In the genomic region with DNA sequence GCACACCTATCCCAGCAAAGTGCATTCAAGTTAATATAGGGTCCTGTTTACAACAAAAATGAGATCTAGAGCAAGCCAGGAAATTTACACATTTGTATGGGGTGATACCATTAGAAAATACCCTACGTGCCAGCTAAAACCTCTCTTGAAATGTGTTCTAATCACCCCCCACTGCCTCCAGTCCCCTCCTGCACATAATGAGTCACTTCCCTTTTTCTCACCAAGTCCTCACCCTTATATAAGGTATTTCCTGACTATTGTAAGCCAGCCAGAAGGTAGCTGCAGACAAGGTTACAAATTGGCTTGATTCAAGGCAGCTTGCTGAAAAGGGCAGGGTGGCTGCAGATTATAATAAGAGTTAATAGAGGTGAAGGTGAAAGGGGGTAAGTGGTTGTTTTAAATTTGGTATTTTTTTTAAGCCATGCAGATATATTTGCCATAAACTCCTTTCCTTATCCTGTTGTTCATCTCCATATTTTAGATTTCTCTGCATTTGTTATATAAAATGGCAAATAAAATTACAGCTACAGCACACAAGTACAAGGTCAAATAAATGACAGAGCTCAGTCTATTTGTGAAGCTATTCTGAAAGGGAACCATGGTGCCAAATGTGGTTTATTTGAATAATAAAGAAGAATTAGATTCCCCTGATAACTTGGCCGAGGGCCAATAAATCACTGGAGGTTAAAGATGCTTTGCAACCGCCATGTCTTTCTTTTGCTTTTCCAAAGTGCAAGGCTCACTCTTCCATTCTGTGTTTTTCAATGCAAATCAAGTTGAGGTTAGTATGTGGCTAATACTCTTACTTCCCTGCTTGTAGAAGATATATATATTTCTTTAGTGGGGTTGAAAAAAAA, we compare ENCODE assay signal across 10 cellular contexts.
DNase-seq lines count a peak whose midpoint lies in the region; ATAC-seq and TF ChIP-seq lines count a peak whose summit lies in the region.
"Had no signal": no experiment of that assay in that cellular context is flagged by ENCODE, and none has a peak within 500 bp of the region (broad histone marks: within the 10 kb centered on the region; RNA-seq: fewer than 3 reads in every experiment).

No MANE protein-coding gene starts in this region.

- no peaks in the 10 kb centered on the region for H3K27me3 ChIP-seq in RWPE2 (ENCODE audit: insufficient read depth, poor library complexity, severe bottlenecking)
- no peaks in the 10 kb centered on the region for H3K27me3 ChIP-seq in mesendoderm (ENCODE audit: insufficient read depth, low read length, poor library complexity)
- no peaks in the 10 kb centered on the region for H3K27me3 ChIP-seq in vagina

- H3K4me3 Mint-ChIP-seq in activated T-cell treated with anti-CD3 and anti-CD28 coated beads, Interleukin-2, amount 50 U/mL, for 72 hours = no peak overlapping the region
- no peak overlapping the region for H3K4me3 Mint-ChIP-seq in activated T-cell treated with anti-CD3 and anti-CD28 coated beads, Interleukin-2, amount 50 U/mL, for 4 hours
- H3K4me3 Mint-ChIP-seq: B cell had no signal

- H3K9me3 ChIP-seq in RWPE2 (ENCODE audit: severe bottlenecking) (no peaks in the 10 kb centered on the region), vagina (no peaks in the 10 kb centered on the region)
- H3K9me3 ChIP-seq: thoracic aorta had no signal

- no peak overlapping the region for H4K5ac ChIP-seq in mesendoderm (ENCODE audit: low read length)

- DNase-seq in NK-92 treated with Interleukin-12 subunit alpha and Interleukin-12 subunit beta, amount 100 ng/mL, for 24 hours (lab: John Stamatoyannopoulos, UW) = peak; percentile 15
- DNase-seq in NK-92 (lab: John Stamatoyannopoulos, UW; ENCODE audit: unreplicated experiment) (no peak), RWPE2 (ENCODE audit: low spot score) (no peak), mesendoderm (peak; percentile 95), vagina (ENCODE audit: extremely low spot score in 2 of 2) (no peak)
- no peak for DNase-seq in activated T-cell treated with anti-CD3 and anti-CD28 coated beads, Interleukin-2, amount 50 U/mL, for 72 hours
- DNase-seq in activated T-cell treated with anti-CD3 and anti-CD28 coated beads, Interleukin-2, amount 50 U/mL, for 4 hours = no peak

- TF ChIP-seq POLR2A in vagina (IDR thresholded peaks at IDR 0.05) = no peak

- H3K4me3 ChIP-seq in RWPE2 (ENCODE audit: severe bottlenecking) (no peak overlapping the region), mesendoderm (ENCODE audit: low read length) (no peak overlapping the region), vagina (no peak overlapping the region)
- H3K4me3 ChIP-seq: thoracic aorta had no signal

- H3K56ac ChIP-seq in mesendoderm (ENCODE audit: low read length) = no peak overlapping the region

- no peak overlapping the region for H3K4me2 ChIP-seq in mesendoderm (ENCODE audit: low read length)

- H3K4me1 ChIP-seq in RWPE2 (ENCODE audit: insufficient read depth, poor library complexity, severe bottlenecking) = peaks cover 56% of the 10 kb centered on the region
- H3K4me1 ChIP-seq in mesendoderm (ENCODE audit: control insufficient read depth, low read depth, low read length) = peaks cover 10% of the 10 kb centered on the region
- H3K4me1 ChIP-seq in vagina = no peaks in the 10 kb centered on the region

- no peak overlapping the region for H3K9ac ChIP-seq in mesendoderm (ENCODE audit: low read length)

- no peak overlapping the region for H3K23ac ChIP-seq in mesendoderm (ENCODE audit: low read length)

- intact Hi-C loops in vagina (cut with DNase I) = no loop called here

- H2AK5ac ChIP-seq in mesendoderm (ENCODE audit: low read length) = no peak overlapping the region

- H2BK5ac ChIP-seq in mesendoderm (ENCODE audit: low read length) = peak overlapping the region; percentile 74

- no peak overlapping the region for H3K18ac ChIP-seq in mesendoderm (ENCODE audit: low read length)

- H3K27ac ChIP-seq in RWPE2 (ENCODE audit: poor library complexity, severe bottlenecking) = peak overlapping the region; percentile 79
- H3K27ac ChIP-seq in mesendoderm (ENCODE audit: low read depth, low read length) = peak overlapping the region; percentile 58
- H3K27ac ChIP-seq in vagina = no peak overlapping the region
- H3K27ac ChIP-seq: thoracic aorta had no signal

- ATAC-seq in HG03442 (IDR thresholded peaks at IDR 0.05; ENCODE audit: unreplicated experiment) (peak; percentile 99), RWPE2 (ENCODE audit: low read depth) (peak; percentile 93)
- no peak for ATAC-seq in activated T-cell treated with anti-CD3 and anti-CD28 coated beads, Interleukin-2, amount 50 U/mL, for 72 hours (replicated peaks in 1 of 2)
- no peak for ATAC-seq in activated T-cell treated with anti-CD3 and anti-CD28 coated beads, Interleukin-2, amount 50 U/mL, for 4 hours

- H4K8ac ChIP-seq in mesendoderm (ENCODE audit: low read depth, low read length) = no peak overlapping the region

- H3K36me3 Mint-ChIP-seq in activated T-cell treated with anti-CD3 and anti-CD28 coated beads, Interleukin-2, amount 50 U/mL, for 72 hours (ENCODE audit: insufficient read depth in 2 of 2) = no peaks in the 10 kb centered on the region
- no peaks in the 10 kb centered on the region for H3K36me3 Mint-ChIP-seq in activated T-cell treated with anti-CD3 and anti-CD28 coated beads, Interleukin-2, amount 50 U/mL, for 4 hours (ENCODE audit: insufficient read depth)

- H2BK15ac ChIP-seq in mesendoderm (replicated peaks; ENCODE audit: low read depth) = no peak overlapping the region

- WGBS in mesendoderm (ENCODE audit: extremely low coverage, insufficient coverage, low lambda C conversion rate) = no CpG with 5 or more reads among the region's 3 CpGs

- H3K36me3 ChIP-seq in RWPE2 (ENCODE audit: low read depth) (no peaks in the 10 kb centered on the region), mesendoderm (ENCODE audit: control insufficient read depth, insufficient read depth, low read length) (no peaks in the 10 kb centered on the region), vagina (no peaks in the 10 kb centered on the region)
- H3K36me3 ChIP-seq: thoracic aorta had no signal

- H3K27me3 Mint-ChIP-seq in activated T-cell treated with anti-CD3 and anti-CD28 coated beads, Interleukin-2, amount 50 U/mL, for 72 hours (ENCODE audit: low read depth) = no peaks in the 10 kb centered on the region
- no peaks in the 10 kb centered on the region for H3K27me3 Mint-ChIP-seq in activated T-cell treated with anti-CD3 and anti-CD28 coated beads, Interleukin-2, amount 50 U/mL, for 4 hours (ENCODE audit: low read depth)
- H3K27me3 Mint-ChIP-seq: B cell had no signal

- no peak for TF ChIP-seq CTCF in RWPE2 (IDR thresholded peaks at IDR 0.05; ENCODE audit: poor library complexity, severe bottlenecking)
- TF ChIP-seq CTCF in vagina (IDR thresholded peaks at IDR 0.05) = no peak

- H3K4ac ChIP-seq in mesendoderm (ENCODE audit: low read depth, low read length) = no peak overlapping the region

- no peaks in the 10 kb centered on the region for H3K79me2 ChIP-seq in mesendoderm (ENCODE audit: control insufficient read depth, insufficient read depth, low read length)

- no peak overlapping the region for H2BK120ac ChIP-seq in mesendoderm (ENCODE audit: low read depth, low read length)

- no peaks in the 10 kb centered on the region for H3K79me1 ChIP-seq in mesendoderm (ENCODE audit: low read length)

- no peaks in the 10 kb centered on the region for H3K9me3 Mint-ChIP-seq in activated T-cell treated with anti-CD3 and anti-CD28 coated beads, Interleukin-2, amount 50 U/mL, for 72 hours
- no peaks in the 10 kb centered on the region for H3K9me3 Mint-ChIP-seq in activated T-cell treated with anti-CD3 and anti-CD28 coated beads, Interleukin-2, amount 50 U/mL, for 4 hours

- no peak overlapping the region for H3K27ac Mint-ChIP-seq in activated T-cell treated with anti-CD3 and anti-CD28 coated beads, Interleukin-2, amount 50 U/mL, for 72 hours
- H3K27ac Mint-ChIP-seq: B cell had no signal

- no peaks in the 10 kb centered on the region for H3K4me1 Mint-ChIP-seq in activated T-cell treated with anti-CD3 and anti-CD28 coated beads, Interleukin-2, amount 50 U/mL, for 72 hours (ENCODE audit: low read depth)
- no peaks in the 10 kb centered on the region for H3K4me1 Mint-ChIP-seq in activated T-cell treated with anti-CD3 and anti-CD28 coated beads, Interleukin-2, amount 50 U/mL, for 4 hours (ENCODE audit: low read depth)
- H3K4me1 Mint-ChIP-seq: B cell had no signal

Comparison
In these comparisons a context has a peak if more than half of its experiments do, and no peak if none do; other contexts are left out.
1. DNase-seq: peak in NK-92 treated with Interleukin-12 subunit alpha and Interleukin-12 subunit beta, amount 100 ng/mL, for 24 hours (single experiment) and mesendoderm (single experiment); none in NK-92 (single experiment), RWPE2 (single experiment), activated T-cell treated with anti-CD3 and anti-CD28 coated beads, Interleukin-2, amount 50 U/mL, for 72 hours (0 of 2), activated T-cell treated with anti-CD3 and anti-CD28 coated beads, Interleukin-2, amount 50 U/mL, for 4 hours (single experiment) and vagina (0 of 2).
2. ATAC-seq: peak in HG03442 (single experiment) and RWPE2 (single experiment); none in activated T-cell treated with anti-CD3 and anti-CD28 coated beads, Interleukin-2, amount 50 U/mL, for 72 hours (0 of 2) and activated T-cell treated with anti-CD3 and anti-CD28 coated beads, Interleukin-2, amount 50 U/mL, for 4 hours (0 of 2).